ENCODE assay signal across 19 cellular contexts in genomic region chr13:93674337-93674755, GRCh38.
"Had no signal": no experiment of that assay in that cellular context is flagged by ENCODE, and none has a peak within 500 bp of the region (broad histone marks: within the 10 kb centered on the region; RNA-seq: fewer than 3 reads in every experiment).

No MANE protein-coding gene starts in this region.

- H3K4me3 ChIP-seq: SJCRH30, SK-N-MC had no signal

- ATAC-seq: Panc1, PC-3, Right ventricle myocardium inferior had no signal

- H3K27me3 ChIP-seq: SJCRH30 had no signal

- H3K9me3 ChIP-seq: SJCRH30 had no signal

- H3K36me3 ChIP-seq: SJCRH30 had no signal

- DNase-seq: KBM-7, NCI-H1092 treated with DMSO at 0.1 percent for 48 hours, NCI-H1436, NCI-H187, NCI-H2029, NCI-H2081 treated with DMSO at 0.1 percent for 48 hours, NCI-H2171, NCI-H226, NCI-H446, NCI-H510A, NCI-H524 treated with DMSO at 0.1 percent for 48 hours, NCI-H774, PC-3, SHP77 treated with DMSO at 0.1 percent for 48 hours, SJCRH30, T-helper 1 cell had no signal

- H3K27ac ChIP-seq: SJCRH30, SK-N-MC had no signal
